ENCODE assay signal across 8 cellular contexts in genomic region chr2:95992102-95992501, GRCh38. TPM values are rescaled to one million over a fixed set of nuclear protein-coding genes. Genes with fewer than 3 reads are reported as not detected.
DNase-seq lines count a peak whose midpoint lies in the region; ATAC-seq and TF ChIP-seq lines count a peak whose summit lies in the region.
"Not testable (repeated sequence)": the region's sequence is repeated elsewhere in the genome, so short reads cannot be mapped to it uniquely, and the experiment has no call there.

No MANE protein-coding gene starts in this region.

- not testable (repeated sequence) for H3K4me1 Mint-ChIP-seq in Caco-2 (ENCODE audit: low read depth, unreplicated experiment); activated naive CD8-positive, alpha-beta T cell treated with anti-CD3 and anti-CD28 coated beads, Interleukin-2, amount 10 ng/mL, durations not matched to agents 7 days and 5 days; stimulated activated naive CD8-positive, alpha-beta T cell treated with anti-CD3 and anti-CD28 coated beads, Interleukin-15, Interleukin-2, amounts not matched to agents 100 ng/mL and 50 ng/mL, for 24 hours (ENCODE audit: low read depth)

- H3K27ac Mint-ChIP-seq in Caco-2 (ENCODE audit: unreplicated experiment) = peak overlapping the region; percentile 83
- H3K27ac Mint-ChIP-seq in activated naive CD8-positive, alpha-beta T cell treated with anti-CD3 and anti-CD28 coated beads, Interleukin-2, amount 10 ng/mL, durations not matched to agents 7 days and 5 days = peak overlapping the region; percentile 70
- peak overlapping the region; percentile 55 for H3K27ac Mint-ChIP-seq in stimulated activated naive CD8-positive, alpha-beta T cell treated with anti-CD3 and anti-CD28 coated beads, Interleukin-15, Interleukin-2, amounts not matched to agents 100 ng/mL and 50 ng/mL, for 24 hours

- H3K4me3 Mint-ChIP-seq in Caco-2 (ENCODE audit: unreplicated experiment) = peak overlapping the region; percentile 93
- H3K4me3 Mint-ChIP-seq in activated naive CD8-positive, alpha-beta T cell treated with anti-CD3 and anti-CD28 coated beads, Interleukin-2, amount 10 ng/mL, durations not matched to agents 7 days and 5 days = peak overlapping the region; percentile 74
- peak overlapping the region; percentile 74 for H3K4me3 Mint-ChIP-seq in stimulated activated naive CD8-positive, alpha-beta T cell treated with anti-CD3 and anti-CD28 coated beads, Interleukin-15, Interleukin-2, amounts not matched to agents 100 ng/mL and 50 ng/mL, for 24 hours

- H3K9me3 ChIP-seq in Caco-2; SJSA1 (replicated peaks); muscle layer of colon (ENCODE audit: low read length): not testable (repeated sequence)

- not testable (repeated sequence) for TF ChIP-seq CTCF in Caco-2 (IDR thresholded peaks at IDR 0.05; ENCODE audit: insufficient read depth in 1 of 2, low read depth in 1 of 2, low read length in 1 of 2, severe bottlenecking in 1 of 2, unreplicated experiment in 1 of 2); fibroblast of the aortic adventitia (IDR thresholded peaks at IDR 0.05; ENCODE audit: insufficient read depth, low read length)

- not testable (repeated sequence) for BruUV-seq in Caco-2 (replicated peaks; lab: Mats Ljungman, UMichigan)

- intact Hi-C loops in Caco-2 (cut with micrococcal nuclease; ENCODE audit: unreplicated experiment) = loop anchor here (2.0 to 10.0 kb wide), 3 partner anchors 123 to 273 kb away; partner anchors contain the start of genes ADRA2B, CIAO1 and TMEM127

- peak; percentile 46 for ATAC-seq in GM21447 (IDR thresholded peaks at IDR 0.05; ENCODE audit: unreplicated experiment)
- peak; percentile 38 for ATAC-seq in HG03108 (IDR thresholded peaks at IDR 0.05; ENCODE audit: unreplicated experiment)
- peak; percentile 38 for ATAC-seq in activated naive CD8-positive, alpha-beta T cell treated with anti-CD3 and anti-CD28 coated beads, Interleukin-2, amount 10 ng/mL, durations not matched to agents 7 days and 5 days (ENCODE audit: low read depth)

- not testable (repeated sequence) for H3K9ac ChIP-seq in muscle layer of colon (ENCODE audit: low read length)

- CTCF ChIA-PET in Caco-2 (lab: Charles Lee) = interaction anchor here (0.8 to 1.8 kb wide), 11 partner anchors 17 to 275 kb away, joined by 4 to 22 read pairs (median 6); partner anchors contain the start of genes ADRA2B, ASTL and STARD7

- H3K4me3 ChIP-seq in Caco-2 (ENCODE audit: low read depth, low read length) = peak overlapping the region; percentile 55
- peak overlapping the region; percentile 48 for H3K4me3 ChIP-seq in SJSA1
- peak overlapping the region; percentile 65 for H3K4me3 ChIP-seq in fibroblast of the aortic adventitia (ENCODE audit: low read depth, low read length)
- H3K4me3 ChIP-seq in muscle layer of colon (ENCODE audit: low read depth in 1 of 2, low read length in 2 of 2) = peak overlapping the region in 1 of 2 donors; percentile 61

- POLR2A ChIA-PET in Caco-2 (lab: Charles Lee) = not testable (repeated sequence)
- POLR2A ChIA-PET in activated naive CD8-positive, alpha-beta T cell treated with anti-CD3 and anti-CD28 coated beads, Interleukin-2, amount 10 ng/mL, durations not matched to agents 7 days and 5 days (lab: Charles Lee) = interaction anchor here (1.4 to 1.5 kb wide), 2 partner anchors 125 to 273 kb away, joined by 3 read pairs; no protein-coding TSS in a partner anchor

- H3K36me3 ChIP-seq in Caco-2 (ENCODE audit: control insufficient read depth, insufficient read depth, low read length); SJSA1; muscle layer of colon (ENCODE audit: insufficient read depth, low read length): not testable (repeated sequence)

- H3K27ac ChIP-seq in SJSA1 = not testable (repeated sequence)
- peak overlapping the region; percentile 85 for H3K27ac ChIP-seq in muscle layer of colon (ENCODE audit: low read depth, low read length)

- H3K27me3 Mint-ChIP-seq in Caco-2 (ENCODE audit: insufficient read depth, unreplicated experiment) = peaks cover 13% of the 10 kb centered on the region
- H3K27me3 Mint-ChIP-seq in activated naive CD8-positive, alpha-beta T cell treated with anti-CD3 and anti-CD28 coated beads, Interleukin-2, amount 10 ng/mL, durations not matched to agents 7 days and 5 days = peaks cover 22% of the 10 kb centered on the region
- peaks cover 26% of the 10 kb centered on the region for H3K27me3 Mint-ChIP-seq in stimulated activated naive CD8-positive, alpha-beta T cell treated with anti-CD3 and anti-CD28 coated beads, Interleukin-15, Interleukin-2, amounts not matched to agents 100 ng/mL and 50 ng/mL, for 24 hours

- H3K4me1 ChIP-seq in Caco-2; SJSA1 (replicated peaks); muscle layer of colon (ENCODE audit: insufficient read depth, low read length): not testable (repeated sequence)

- not testable (repeated sequence) for H3K9me3 Mint-ChIP-seq in Caco-2 (ENCODE audit: unreplicated experiment); activated naive CD8-positive, alpha-beta T cell treated with anti-CD3 and anti-CD28 coated beads, Interleukin-2, amount 10 ng/mL, durations not matched to agents 7 days and 5 days; stimulated activated naive CD8-positive, alpha-beta T cell treated with anti-CD3 and anti-CD28 coated beads, Interleukin-15, Interleukin-2, amounts not matched to agents 100 ng/mL and 50 ng/mL, for 24 hours

- peak; percentile 44 to 45 for DNase-seq in Caco-2
- not testable (repeated sequence) for DNase-seq in SJSA1 (ENCODE audit: low read depth in 1 of 2, low spot score in 2 of 2); fibroblast of the aortic adventitia (ENCODE audit: low read depth)
- DNase-seq in activated naive CD8-positive, alpha-beta T cell treated with anti-CD3 and anti-CD28 coated beads, Interleukin-2, amount 10 ng/mL, durations not matched to agents 7 days and 5 days = peak; percentile 62

- not testable (repeated sequence) for H3K27me3 ChIP-seq in Caco-2 (replicated peaks; ENCODE audit: control insufficient read depth, insufficient read depth, low read length); SJSA1 (replicated peaks); muscle layer of colon (ENCODE audit: control insufficient read depth in 1 of 2, insufficient read depth in 2 of 2, low read length in 2 of 2)

- not testable (repeated sequence) for H3K36me3 Mint-ChIP-seq in Caco-2 (ENCODE audit: insufficient read depth, unreplicated experiment); activated naive CD8-positive, alpha-beta T cell treated with anti-CD3 and anti-CD28 coated beads, Interleukin-2, amount 10 ng/mL, durations not matched to agents 7 days and 5 days; stimulated activated naive CD8-positive, alpha-beta T cell treated with anti-CD3 and anti-CD28 coated beads, Interleukin-15, Interleukin-2, amounts not matched to agents 100 ng/mL and 50 ng/mL, for 24 hours (ENCODE audit: low read depth)

RNA-seq across cellular contexts. Expression of gene ANKRD36C, which starts 0.5 kb away (rescaled TPM):
- total RNA-seq in Caco-2 (2022) (22.6 and 28.8 TPM in 2 replicates), fibroblast of the aortic adventitia (ENCODE audit: low replicate concordance) (69.1 and 94.5 TPM in 2 replicates)
- total RNA-seq in SJSA1 (2014; rRNA removed; shearing (Covaris generic)) = 12.0 and 22.4 TPM in 2 replicates
- total RNA-seq in activated naive CD8-positive, alpha-beta T cell treated with anti-CD3 and anti-CD28 coated beads, Interleukin-2, amount 10 ng/mL, durations not matched to agents 7 days and 5 days = 10 to 100 TPM; 87.0 to 89.7 TPM

RNA-seq across cellular contexts. Expression of gene GPAT2, which starts 42.6 kb away (rescaled TPM):
- total RNA-seq in Caco-2 (2022) (not detected in 2 replicates), fibroblast of the aortic adventitia (ENCODE audit: low replicate concordance) (10.2 TPM in 1 of 2 replicates, not detected in the other)
- total RNA-seq in SJSA1 (2014; rRNA removed; shearing (Covaris generic)) = not detected in 2 replicates
- total RNA-seq in activated naive CD8-positive, alpha-beta T cell treated with anti-CD3 and anti-CD28 coated beads, Interleukin-2, amount 10 ng/mL, durations not matched to agents 7 days and 5 days = 10 to 100 TPM; 14.0 to 15.0 TPM
